In genomic region chr1:232457607-232458006, GRCh38 we compare ENCODE assay signal across 11 cellular contexts.
DNase-seq lines count a peak whose midpoint lies in the region; ATAC-seq and FAIRE-seq lines count a peak whose summit lies in the region.
"Had no signal": no experiment of that assay in that cellular context is flagged by ENCODE, and none has a peak within 500 bp of the region (broad histone marks: within the 10 kb centered on the region; RNA-seq: fewer than 3 reads in every experiment).

No MANE protein-coding gene starts in this region.

- no peaks in the 10 kb centered on the region for H3K9me3 Mint-ChIP-seq in activated CD4-positive, alpha-beta memory T cell treated with anti-CD3 and anti-CD28 coated beads, Interleukin-2, amount 10 ng/mL, durations not matched to agents 7 days and 5 days

- H3K27me3 Mint-ChIP-seq in activated CD4-positive, alpha-beta memory T cell treated with anti-CD3 and anti-CD28 coated beads, Interleukin-2, amount 10 ng/mL, durations not matched to agents 7 days and 5 days = peaks cover 3% of the 10 kb centered on the region

- DNase-seq in GM19239 (ENCODE audit: insufficient read length, low spot score) (peak; percentile 19), Kasumi-1 (lab: John Stamatoyannopoulos, UW) (no peak), urothelium cell line (ENCODE audit: low spot score) (no peak), SKM-1 (lab: John Stamatoyannopoulos, UW; ENCODE audit: unreplicated experiment) (no peak)
- DNase-seq in activated CD4-positive, alpha-beta memory T cell treated with anti-CD3 and anti-CD28 coated beads, Interleukin-2, amount 10 ng/mL, durations not matched to agents 7 days and 5 days = peak; percentile 42
- DNase-seq: amniotic stem cell, NCI-H2227 treated with DMSO at 0.1 percent for 48 hours, thyroid gland had no signal

- ATAC-seq in GM18498 (IDR thresholded peaks at IDR 0.05; ENCODE audit: unreplicated experiment) (peak; percentile 97), HG03060 (IDR thresholded peaks at IDR 0.05; ENCODE audit: low read depth, unreplicated experiment) (peak; percentile 99), GM19467 (IDR thresholded peaks at IDR 0.05; ENCODE audit: unreplicated experiment) (no peak)

- no peak overlapping the region for H3K27ac Mint-ChIP-seq in activated CD4-positive, alpha-beta memory T cell treated with anti-CD3 and anti-CD28 coated beads, Interleukin-2, amount 10 ng/mL, durations not matched to agents 7 days and 5 days

- peaks cover 18% of the 10 kb centered on the region for H3K4me1 Mint-ChIP-seq in activated CD4-positive, alpha-beta memory T cell treated with anti-CD3 and anti-CD28 coated beads, Interleukin-2, amount 10 ng/mL, durations not matched to agents 7 days and 5 days

- no peaks in the 10 kb centered on the region for H3K36me3 Mint-ChIP-seq in activated CD4-positive, alpha-beta memory T cell treated with anti-CD3 and anti-CD28 coated beads, Interleukin-2, amount 10 ng/mL, durations not matched to agents 7 days and 5 days (ENCODE audit: low read depth)

- H3K4me3 Mint-ChIP-seq in activated CD4-positive, alpha-beta memory T cell treated with anti-CD3 and anti-CD28 coated beads, Interleukin-2, amount 10 ng/mL, durations not matched to agents 7 days and 5 days = no peak overlapping the region

- FAIRE-seq in GM19239 (lab: Jason Lieb, UNC) = peak; percentile 52
- no peak for FAIRE-seq in urothelium cell line (lab: Jason Lieb, UNC)

- POLR2A ChIA-PET in activated CD4-positive, alpha-beta memory T cell treated with anti-CD3 and anti-CD28 coated beads, Interleukin-2, amount 10 ng/mL, durations not matched to agents 7 days and 5 days (lab: Charles Lee) = interaction anchor here (0.5 kb wide), 1 partner anchor 483 kb away, joined by 4 read pairs; no protein-coding TSS in a partner anchor

- CTCF ChIA-PET in activated CD4-positive, alpha-beta memory T cell treated with anti-CD3 and anti-CD28 coated beads, Interleukin-2, amount 10 ng/mL, durations not matched to agents 7 days and 5 days (lab: Charles Lee) = interaction anchor here (1.6 kb wide), 1 partner anchor 17 kb away, joined by 3 read pairs; no protein-coding TSS in a partner anchor

Comparison
In these comparisons a context has a peak if more than half of its experiments do, and no peak if none do; other contexts are left out.
1. DNase-seq: peak in GM19239 (single experiment) and activated CD4-positive, alpha-beta memory T cell treated with anti-CD3 and anti-CD28 coated beads, Interleukin-2, amount 10 ng/mL, durations not matched to agents 7 days and 5 days (single experiment); none in Kasumi-1 (0 of 2), urothelium cell line (single experiment) and SKM-1 (single experiment).